2 cellular contexts compared by ENCODE assay signal in the genomic region with DNA sequence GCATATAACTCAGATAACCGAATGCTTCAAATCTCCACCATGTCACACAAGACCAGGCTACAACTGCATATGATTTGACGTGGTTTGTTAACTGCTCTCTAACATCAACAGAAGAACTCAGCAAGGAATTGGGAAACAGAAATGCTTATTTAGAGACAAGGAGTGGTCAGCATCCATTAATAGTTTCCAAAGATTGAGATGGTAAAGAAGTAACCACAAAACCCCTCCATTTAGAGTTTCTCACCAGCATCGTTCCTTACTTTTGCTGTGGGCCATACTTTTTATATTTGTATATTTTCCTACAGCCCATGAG.
TF ChIP-seq lines count a peak whose summit lies in the region.

No MANE protein-coding gene starts in this region.

TF ChIP-seq in GM23338, 12 proteins besides CTCF, POLR2A, EP300 and RAD21 (continued from another document):
- TF ChIP-seq POLR2AphosphoS5 (IDR thresholded peaks at IDR 0.05; ENCODE audit: low read depth) (no peak), STAT1 (IDR thresholded peaks at IDR 0.05; ENCODE audit: unreplicated experiment) (no peak), NANOG (IDR thresholded peaks at IDR 0.05; ENCODE audit: borderline replicate concordance) (no peak), ZNF462 (CRISPR knock-in tag; IDR thresholded peaks at IDR 0.05) (no peak), ZNF331 (CRISPR knock-in tag; IDR thresholded peaks at IDR 0.05; ENCODE audit: low read depth) (no peak), REST (IDR thresholded peaks at IDR 0.05; ENCODE audit: unreplicated experiment) (no peak)

TF ChIP-seq in WTC11, 78 proteins besides CTCF, POLR2A, EP300 and RAD21 (continued from another document):
- TF ChIP-seq ZNF425 (CRISPR knock-in tag; conservative IDR thresholded peaks at IDR 0.05) = no peak
- no peak for TF ChIP-seq JAZF1 (CRISPR knock-in tag; IDR thresholded peaks at IDR 0.05)
- TF ChIP-seq, protein P1, sequence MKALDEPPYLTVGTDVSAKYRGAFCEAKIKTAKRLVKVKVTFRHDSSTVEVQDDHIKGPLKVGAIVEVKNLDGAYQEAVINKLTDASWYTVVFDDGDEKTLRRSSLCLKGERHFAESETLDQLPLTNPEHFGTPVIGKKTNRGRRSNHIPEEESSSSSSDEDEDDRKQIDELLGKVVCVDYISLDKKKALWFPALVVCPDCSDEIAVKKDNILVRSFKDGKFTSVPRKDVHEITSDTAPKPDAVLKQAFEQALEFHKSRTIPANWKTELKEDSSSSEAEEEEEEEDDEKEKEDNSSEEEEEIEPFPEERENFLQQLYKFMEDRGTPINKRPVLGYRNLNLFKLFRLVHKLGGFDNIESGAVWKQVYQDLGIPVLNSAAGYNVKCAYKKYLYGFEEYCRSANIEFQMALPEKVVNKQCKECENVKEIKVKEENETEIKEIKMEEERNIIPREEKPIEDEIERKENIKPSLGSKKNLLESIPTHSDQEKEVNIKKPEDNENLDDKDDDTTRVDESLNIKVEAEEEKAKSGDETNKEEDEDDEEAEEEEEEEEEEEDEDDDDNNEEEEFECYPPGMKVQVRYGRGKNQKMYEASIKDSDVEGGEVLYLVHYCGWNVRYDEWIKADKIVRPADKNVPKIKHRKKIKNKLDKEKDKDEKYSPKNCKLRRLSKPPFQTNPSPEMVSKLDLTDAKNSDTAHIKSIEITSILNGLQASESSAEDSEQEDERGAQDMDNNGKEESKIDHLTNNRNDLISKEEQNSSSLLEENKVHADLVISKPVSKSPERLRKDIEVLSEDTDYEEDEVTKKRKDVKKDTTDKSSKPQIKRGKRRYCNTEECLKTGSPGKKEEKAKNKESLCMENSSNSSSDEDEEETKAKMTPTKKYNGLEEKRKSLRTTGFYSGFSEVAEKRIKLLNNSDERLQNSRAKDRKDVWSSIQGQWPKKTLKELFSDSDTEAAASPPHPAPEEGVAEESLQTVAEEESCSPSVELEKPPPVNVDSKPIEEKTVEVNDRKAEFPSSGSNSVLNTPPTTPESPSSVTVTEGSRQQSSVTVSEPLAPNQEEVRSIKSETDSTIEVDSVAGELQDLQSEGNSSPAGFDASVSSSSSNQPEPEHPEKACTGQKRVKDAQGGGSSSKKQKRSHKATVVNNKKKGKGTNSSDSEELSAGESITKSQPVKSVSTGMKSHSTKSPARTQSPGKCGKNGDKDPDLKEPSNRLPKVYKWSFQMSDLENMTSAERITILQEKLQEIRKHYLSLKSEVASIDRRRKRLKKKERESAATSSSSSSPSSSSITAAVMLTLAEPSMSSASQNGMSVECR (CRISPR knock-in tag; IDR thresholded peaks at IDR 0.05; ENCODE audit: borderline replicate concordance) = no peak
- no peak for TF ChIP-seq TEAD1 (CRISPR knock-in tag; IDR thresholded peaks at IDR 0.05)
- TF ChIP-seq, protein P2, sequence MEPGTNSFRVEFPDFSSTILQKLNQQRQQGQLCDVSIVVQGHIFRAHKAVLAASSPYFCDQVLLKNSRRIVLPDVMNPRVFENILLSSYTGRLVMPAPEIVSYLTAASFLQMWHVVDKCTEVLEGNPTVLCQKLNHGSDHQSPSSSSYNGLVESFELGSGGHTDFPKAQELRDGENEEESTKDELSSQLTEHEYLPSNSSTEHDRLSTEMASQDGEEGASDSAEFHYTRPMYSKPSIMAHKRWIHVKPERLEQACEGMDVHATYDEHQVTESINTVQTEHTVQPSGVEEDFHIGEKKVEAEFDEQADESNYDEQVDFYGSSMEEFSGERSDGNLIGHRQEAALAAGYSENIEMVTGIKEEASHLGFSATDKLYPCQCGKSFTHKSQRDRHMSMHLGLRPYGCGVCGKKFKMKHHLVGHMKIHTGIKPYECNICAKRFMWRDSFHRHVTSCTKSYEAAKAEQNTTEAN (CRISPR knock-in tag; IDR thresholded peaks at IDR 0.05) = no peak
- no peak for TF ChIP-seq ZNF416 (CRISPR knock-in tag; IDR thresholded peaks at IDR 0.05)
- TF ChIP-seq JUN (CRISPR knock-in tag; IDR thresholded peaks at IDR 0.05) = no peak
- no peak for TF ChIP-seq ZNF232 (CRISPR knock-in tag; IDR thresholded peaks at IDR 0.05)
- TF ChIP-seq ZNF219 (CRISPR knock-in tag; IDR thresholded peaks at IDR 0.05; ENCODE audit: borderline replicate concordance) = no peak
- TF ChIP-seq NR3C1 (CRISPR knock-in tag; conservative IDR thresholded peaks at IDR 0.05; ENCODE audit: low read depth) = no peak
- TF ChIP-seq, protein P3, sequence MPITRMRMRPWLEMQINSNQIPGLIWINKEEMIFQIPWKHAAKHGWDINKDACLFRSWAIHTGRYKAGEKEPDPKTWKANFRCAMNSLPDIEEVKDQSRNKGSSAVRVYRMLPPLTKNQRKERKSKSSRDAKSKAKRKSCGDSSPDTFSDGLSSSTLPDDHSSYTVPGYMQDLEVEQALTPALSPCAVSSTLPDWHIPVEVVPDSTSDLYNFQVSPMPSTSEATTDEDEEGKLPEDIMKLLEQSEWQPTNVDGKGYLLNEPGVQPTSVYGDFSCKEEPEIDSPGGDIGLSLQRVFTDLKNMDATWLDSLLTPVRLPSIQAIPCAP (CRISPR knock-in tag; IDR thresholded peaks at IDR 0.05) = no peak
- no peak for TF ChIP-seq RORB (CRISPR knock-in tag; IDR thresholded peaks at IDR 0.05)
- TF ChIP-seq MYBL2 (CRISPR knock-in tag; IDR thresholded peaks at IDR 0.05) = no peak
- TF ChIP-seq RELA (CRISPR knock-in tag; IDR thresholded peaks at IDR 0.05; ENCODE audit: borderline replicate concordance) = no peak
